In the genomic region with DNA sequence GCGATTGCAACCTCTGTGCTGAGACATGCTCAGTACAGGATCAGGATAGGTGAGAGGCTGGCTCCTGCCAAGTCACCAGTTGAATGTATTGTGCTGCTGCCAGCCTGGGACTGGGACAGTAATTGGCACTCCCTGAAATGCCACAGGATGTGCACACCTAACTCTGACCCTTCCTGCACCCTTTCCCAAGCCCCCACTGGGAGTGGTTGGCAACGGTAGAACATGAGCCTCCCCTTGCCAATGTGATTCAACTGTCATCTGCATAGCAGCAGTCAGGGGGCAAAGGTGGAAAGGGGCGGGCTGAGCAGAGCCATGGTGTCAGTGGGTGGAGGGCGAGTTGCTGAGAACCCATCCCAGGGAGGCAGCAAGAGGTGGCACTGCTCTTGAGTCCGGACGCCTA, we compare ENCODE assay signal across 20 cellular contexts. TPM values are rescaled to one million over a fixed set of nuclear protein-coding genes. Genes with fewer than 3 reads are reported as not detected.
"Had no signal": no experiment of that assay in that cellular context is flagged by ENCODE, and none has a peak within 500 bp of the region (broad histone marks: within the 10 kb centered on the region; RNA-seq: fewer than 3 reads in every experiment).

No MANE protein-coding gene starts in this region.

- DNase-seq: activated CD4-positive, alpha-beta T cell treated with anti-CD3 and anti-CD28 coated beads for 36 hours; activated CD4-positive, alpha-beta T cell treated with anti-CD3 and anti-CD28 coated beads, Interleukin-2, amount 50 U/mL, for 48 hours; activated naive CD4-positive, alpha-beta T cell treated with anti-CD3 and anti-CD28 coated beads for 36 hours; body of pancreas; caudate nucleus; dorsolateral prefrontal cortex; foreskin fibroblast; stimulated activated CD4-positive, alpha-beta T cell treated with anti-CD3 and anti-CD28 coated beads, Interleukin-2, amount 100 ng/mL, for 48 hours; stomach; upper lobe of left lung had no signal

- H3K4me1 Mint-ChIP-seq: activated CD4-positive, alpha-beta T cell treated with anti-CD3 and anti-CD28 coated beads for 36 hours; activated T-helper 17 cell treated with anti-CD3 and anti-CD28 coated beads, Interleukin-2, amount 50 U/mL, for 72 hours; mesothelial cell of epicardium had no signal

- H3K36me3 ChIP-seq: stomach, upper lobe of left lung had no signal

- H3K9me3 Mint-ChIP-seq: activated naive CD4-positive, alpha-beta T cell treated with anti-CD3 and anti-CD28 coated beads for 36 hours; activated T-helper 17 cell treated with anti-CD3 and anti-CD28 coated beads, Interleukin-2, amount 50 U/mL, for 72 hours; mesothelial cell of epicardium; T-helper 2 cell treated with Interferon-gamma antibody and Interleukin-4, amounts not matched to agents 5 μg/mL and 100 μg/mL, for 36 hours; WTC11 had no signal

- H3K27ac ChIP-seq: body of pancreas, dorsolateral prefrontal cortex, stomach, upper lobe of left lung had no signal

- H3K27ac Mint-ChIP-seq: activated CD4-positive, alpha-beta T cell treated with anti-CD3 and anti-CD28 coated beads for 36 hours; activated naive CD4-positive, alpha-beta T cell treated with anti-CD3 and anti-CD28 coated beads for 36 hours; activated T-helper 17 cell treated with anti-CD3 and anti-CD28 coated beads, Interleukin-2, amount 50 U/mL, for 72 hours; mesothelial cell of epicardium; progenitor cell of endocrine pancreas; T-helper 2 cell treated with Interferon-gamma antibody and Interleukin-4, amounts not matched to agents 5 μg/mL and 100 μg/mL, for 36 hours; WTC11 had no signal

- H3K36me3 Mint-ChIP-seq: mesothelial cell of epicardium, WTC11 had no signal

- H3K27me3 ChIP-seq: body of pancreas, upper lobe of left lung had no signal

- H3K4me3 ChIP-seq: body of pancreas, dorsolateral prefrontal cortex, lung, stomach, upper lobe of left lung had no signal

- H3K9me3 ChIP-seq: body of pancreas, stomach, upper lobe of left lung had no signal

- H3K4me3 Mint-ChIP-seq: activated CD4-positive, alpha-beta T cell treated with anti-CD3 and anti-CD28 coated beads for 36 hours; activated naive CD4-positive, alpha-beta T cell treated with anti-CD3 and anti-CD28 coated beads for 36 hours; activated T-helper 17 cell treated with anti-CD3 and anti-CD28 coated beads, Interleukin-2, amount 50 U/mL, for 72 hours; mesothelial cell of epicardium; T-helper 2 cell treated with Interferon-gamma antibody and Interleukin-4, amounts not matched to agents 5 μg/mL and 100 μg/mL, for 36 hours; WTC11 had no signal

- H3K4me1 ChIP-seq: body of pancreas, stomach, upper lobe of left lung had no signal

RNA-seq across cellular contexts. Expression of gene SPINT3, which starts 15.4 kb away (rescaled TPM):
- total RNA-seq: activated CD4-positive, alpha-beta T cell treated with anti-CD3 and anti-CD28 coated beads for 36 hours; activated naive CD4-positive, alpha-beta T cell treated with anti-CD3 and anti-CD28 coated beads for 36 hours; activated T-helper 17 cell treated with anti-CD3 and anti-CD28 coated beads, Interleukin-2, amount 50 U/mL, for 72 hours; body of pancreas; dorsolateral prefrontal cortex; glomerular endothelial cell; lung; mesothelial cell of epicardium; osteoblast; progenitor cell of endocrine pancreas; skeletal muscle tissue; stomach; temporal lobe; upper lobe of left lung; WTC11 had no signal

RNA-seq across cellular contexts. Expression of gene WFDC2, which starts 30.5 kb away (rescaled TPM):
- total RNA-seq: glomerular endothelial cell, osteoblast, skeletal muscle tissue had no signal

RNA-seq across cellular contexts. Expression of gene WFDC6, which starts 39.3 kb away (rescaled TPM):
- total RNA-seq: activated CD4-positive, alpha-beta T cell treated with anti-CD3 and anti-CD28 coated beads for 36 hours; activated naive CD4-positive, alpha-beta T cell treated with anti-CD3 and anti-CD28 coated beads for 36 hours; activated T-helper 17 cell treated with anti-CD3 and anti-CD28 coated beads, Interleukin-2, amount 50 U/mL, for 72 hours; body of pancreas; dorsolateral prefrontal cortex; glomerular endothelial cell; mesothelial cell of epicardium; osteoblast; progenitor cell of endocrine pancreas; skeletal muscle tissue; stomach; temporal lobe; WTC11 had no signal

RNA-seq across cellular contexts. Expression of gene EPPIN, which starts 47.2 kb away (rescaled TPM):
- total RNA-seq: activated CD4-positive, alpha-beta T cell treated with anti-CD3 and anti-CD28 coated beads for 36 hours; activated naive CD4-positive, alpha-beta T cell treated with anti-CD3 and anti-CD28 coated beads for 36 hours; activated T-helper 17 cell treated with anti-CD3 and anti-CD28 coated beads, Interleukin-2, amount 50 U/mL, for 72 hours; body of pancreas; glomerular endothelial cell; mesothelial cell of epicardium; osteoblast; progenitor cell of endocrine pancreas; skeletal muscle tissue; stomach; temporal lobe had no signal
